34 cellular contexts compared by ENCODE assay signal in genomic region chr3:147355104-147355854, GRCh38. TPM values are rescaled to one million over a fixed set of nuclear protein-coding genes. Genes with fewer than 3 reads are reported as not detected.
DNase-seq lines count a peak whose midpoint lies in the region; ATAC-seq and TF ChIP-seq lines count a peak whose summit lies in the region.
"Had no signal": no experiment of that assay in that cellular context is flagged by ENCODE, and none has a peak within 500 bp of the region (broad histone marks: within the 10 kb centered on the region; RNA-seq: fewer than 3 reads in every experiment).

No MANE protein-coding gene starts in this region.

- H3K4me1 ChIP-seq in HUES48 (ENCODE audit: control insufficient read depth, insufficient read depth, low read length) (peaks cover 56% of the 10 kb centered on the region), mesendoderm (ENCODE audit: control insufficient read depth, low read depth, low read length) (no peaks in the 10 kb centered on the region), skeletal muscle satellite cell (ENCODE audit: control insufficient read depth, insufficient read depth, low read length) (peaks cover 3% of the 10 kb centered on the region), OCI-LY7 (ENCODE audit: insufficient read depth, low read length, poor library complexity, severe bottlenecking) (no peaks in the 10 kb centered on the region)
- H3K4me1 ChIP-seq: ascending aorta, HAP-1, left lung, transverse colon had no signal

- no peak overlapping the region for H3K27ac ChIP-seq in HUES48 (ENCODE audit: low read depth, low read length)
- H3K27ac ChIP-seq in mesendoderm (ENCODE audit: low read depth, low read length), result no peak overlapping the region
- no peak overlapping the region for H3K27ac ChIP-seq in OCI-LY7 (ENCODE audit: low read depth, low read length, poor library complexity, severe bottlenecking)
- H3K27ac ChIP-seq: ascending aorta, gastrocnemius medialis, HL-60, left lung, transverse colon, WERI-Rb-1 had no signal

- CTCF ChIA-PET in OCI-LY7 (lab: Charles Lee; ENCODE audit: unreplicated experiment), result no interaction called here

- H3K23ac ChIP-seq in mesendoderm (ENCODE audit: low read length), result no peak overlapping the region

- peaks cover 81% of the 10 kb centered on the region for H3K27me3 ChIP-seq in HUES48 (ENCODE audit: control insufficient read depth, insufficient read depth, low read length)
- H3K27me3 ChIP-seq in mesendoderm (ENCODE audit: insufficient read depth, low read length, poor library complexity), result peaks cover 58% of the 10 kb centered on the region
- peaks cover 30% of the 10 kb centered on the region for H3K27me3 ChIP-seq in skeletal muscle satellite cell (ENCODE audit: control insufficient read depth, insufficient read depth, low read length)

- H2BK120ac ChIP-seq in mesendoderm (ENCODE audit: low read depth, low read length), result no peak overlapping the region

- H3K9me3 ChIP-seq in HUES48 (ENCODE audit: control insufficient read depth, insufficient read depth, low read length) (no peaks in the 10 kb centered on the region), skeletal muscle satellite cell (replicated peaks; ENCODE audit: low read length) (no peaks in the 10 kb centered on the region), OCI-LY7 (ENCODE audit: low read length) (no peaks in the 10 kb centered on the region)
- H3K9me3 ChIP-seq: ascending aorta, gastrocnemius medialis, HAP-1, left lung, transverse colon had no signal

- no peak overlapping the region for H4K5ac ChIP-seq in mesendoderm (ENCODE audit: low read length)

- H3K56ac ChIP-seq in mesendoderm (ENCODE audit: low read length), result no peak overlapping the region

- H3K4me3 ChIP-seq in HUES48 (ENCODE audit: low read depth, low read length), result peak overlapping the region; percentile 20
- no peak overlapping the region for H3K4me3 ChIP-seq in mesendoderm (ENCODE audit: low read length)
- H3K4me3 ChIP-seq in skeletal muscle satellite cell (ENCODE audit: low read length), result no peak overlapping the region
- no peak overlapping the region for H3K4me3 ChIP-seq in OCI-LY7 (ENCODE audit: low read depth, low read length, poor library complexity, severe bottlenecking)
- H3K4me3 ChIP-seq: ascending aorta, HAP-1, left lung, transverse colon had no signal

- H3K18ac ChIP-seq in mesendoderm (ENCODE audit: low read length), result peak overlapping the region; percentile 18

- no CpG with 5 or more reads among the region's 18 CpGs for WGBS in mesendoderm (ENCODE audit: extremely low coverage, insufficient coverage, low lambda C conversion rate)

- H3K4ac ChIP-seq in mesendoderm (ENCODE audit: low read depth, low read length), result no peak overlapping the region

- TF ChIP-seq CTCF in OCI-LY7 (conservative IDR thresholded peaks at IDR 0.05; ENCODE audit: low read length), result no peak

- H3K9ac ChIP-seq in HUES48 (ENCODE audit: low read depth, low read length) (no peak overlapping the region), mesendoderm (ENCODE audit: low read length) (no peak overlapping the region), skeletal muscle satellite cell (ENCODE audit: low read depth, low read length) (no peak overlapping the region)

- H2AK5ac ChIP-seq in mesendoderm (ENCODE audit: low read length), result no peak overlapping the region

- no peaks in the 10 kb centered on the region for H3K79me1 ChIP-seq in mesendoderm (ENCODE audit: low read length)

- H3K9me2 ChIP-seq in OCI-LY7 (ENCODE audit: insufficient read depth, low read length), result no peaks in the 10 kb centered on the region

- H3K79me2 ChIP-seq in mesendoderm (ENCODE audit: control insufficient read depth, insufficient read depth, low read length) (no peaks in the 10 kb centered on the region), OCI-LY7 (ENCODE audit: insufficient read depth, low read depth, low read length) (no peaks in the 10 kb centered on the region)

- H2BK15ac ChIP-seq in mesendoderm (replicated peaks; ENCODE audit: low read depth), result no peak overlapping the region

- no peak overlapping the region for H2BK5ac ChIP-seq in mesendoderm (ENCODE audit: low read length)

- H3K4me2 ChIP-seq in mesendoderm (ENCODE audit: low read length) (no peak overlapping the region), skeletal muscle satellite cell (ENCODE audit: low read length) (peak overlapping the region; percentile 55), OCI-LY7 (ENCODE audit: low read length) (no peak overlapping the region)

- no peaks in the 10 kb centered on the region for H4K20me1 ChIP-seq in OCI-LY7 (ENCODE audit: insufficient read depth, low read length)

- ATAC-seq in HG02642 (IDR thresholded peaks at IDR 0.05; ENCODE audit: poor library complexity, unreplicated experiment), result no peak
- ATAC-seq: gastrocnemius medialis, HepG2, left lung had no signal

- DNase-seq in cerebellum (ENCODE audit: low spot score) (peak; percentile 64), mesendoderm (no peak), T1000 (lab: John Stamatoyannopoulos, UW) (no peak), DMS 273 (lab: John Stamatoyannopoulos, UW; ENCODE audit: unreplicated experiment) (no peak), OCI-LY7 (ENCODE audit: low spot score) (no peak)
- DNase-seq: activated CD4-positive, alpha-beta T cell treated with anti-CD3 and anti-CD28 coated beads, Interleukin-2, amount 50 U/mL, for 1 hour; activated gamma-delta T cell; activated naive CD8-positive, alpha-beta T cell treated with anti-CD3 and anti-CD28 coated beads for 36 hours; activated T-cell treated with anti-CD3 and anti-CD28 coated beads, Interleukin-2, amount 50 U/mL, for 1 hour; central memory CD4-positive, alpha-beta T cell; dermis blood vessel endothelial cell; DMS153; gastrocnemius medialis; hippocampal formation; Karpas-422; left lung; NCI-H1436 treated with DMSO at 0.1 percent for 48 hours; NCI-H2107; occipital lobe; stimulated activated CD4-positive, alpha-beta T cell treated with anti-CD3 and anti-CD28 coated beads, Interleukin-15, amount 100 ng/mL, for 24 hours; stimulated activated CD4-positive, alpha-beta T cell treated with anti-CD3 and anti-CD28 coated beads, Interleukin-4, amount 100 ng/mL, for 4 hours; SW 1271; transverse colon; WERI-Rb-1 had no signal

- intact Hi-C loops in OCI-LY7 (cut with micrococcal nuclease; ENCODE audit: unreplicated experiment), result no loop called here

- POLR2A ChIA-PET in OCI-LY7 (lab: Charles Lee), result interaction anchor here (0.9 kb wide), 1 partner anchor 7 kb away, joined by 3 read pairs; no protein-coding TSS in a partner anchor

- no TSS peak for BruUV-seq in OCI-LY7 (replicated peaks; lab: Mats Ljungman, UMichigan)

- H3K36me3 ChIP-seq in HUES48 (ENCODE audit: control insufficient read depth, insufficient read depth, low read length) (no peaks in the 10 kb centered on the region), mesendoderm (ENCODE audit: control insufficient read depth, insufficient read depth, low read length) (no peaks in the 10 kb centered on the region), skeletal muscle satellite cell (ENCODE audit: insufficient read depth, low read length) (no peaks in the 10 kb centered on the region), OCI-LY7 (ENCODE audit: insufficient read depth, low read length) (no peaks in the 10 kb centered on the region)
- H3K36me3 ChIP-seq: ascending aorta, gastrocnemius medialis, HAP-1, left lung, transverse colon, WERI-Rb-1 had no signal

- H2AFZ ChIP-seq in OCI-LY7 (ENCODE audit: low read length), result no peak overlapping the region

- no peak overlapping the region for H4K8ac ChIP-seq in mesendoderm (ENCODE audit: low read depth, low read length)

RNA-seq across cellular contexts. Expression of gene ZIC4, which starts 51.1 kb away (rescaled TPM):
- total RNA-seq in cerebellum (122 TPM), OCI-LY7 (2022) (not detected in 2 replicates)
- polyA plus RNA-seq in mesendoderm (2013, experiment 1 of 2), result 0.01 TPM
- 0.01 TPM for polyA plus RNA-seq in mesendoderm (2013, experiment 2 of 2)
- 0.44 TPM in 1 of 2 replicates, not detected in the other for total RNA-seq in skeletal muscle satellite cell (2012; rRNA removed)
- not detected in 2 replicates for total RNA-seq in OCI-LY7 (2014; rRNA removed; shearing (Covaris generic))
- total RNA-seq: activated naive CD8-positive, alpha-beta T cell treated with anti-CD3 and anti-CD28 coated beads for 36 hours; ascending aorta; dermis blood vessel endothelial cell; endothelial cell of umbilical vein; HepG2; left lung; mesenteric fat pad; transverse colon had no signal
- polyA plus RNA-seq: AG04450, endothelial cell of umbilical vein, HepG2 had no signal

RNA-seq across cellular contexts. Expression of gene ZIC1, which starts 53.9 kb away (rescaled TPM):
- 662 TPM for total RNA-seq in cerebellum
- 1.0 TPM for polyA plus RNA-seq in mesendoderm (2013, experiment 1 of 2)
- polyA plus RNA-seq in mesendoderm (2013, experiment 2 of 2), result 0.84 TPM
- under 0.01 and 1.1 TPM in 2 replicates for total RNA-seq in skeletal muscle satellite cell (2012; rRNA removed)
- not detected in 2 replicates for total RNA-seq in OCI-LY7 (2014; rRNA removed; shearing (Covaris generic))
- total RNA-seq in OCI-LY7 (2022), result not detected in 2 replicates
- total RNA-seq: activated naive CD8-positive, alpha-beta T cell treated with anti-CD3 and anti-CD28 coated beads for 36 hours; dermis blood vessel endothelial cell; endothelial cell of umbilical vein; HepG2; mesenteric fat pad; transverse colon had no signal
- polyA plus RNA-seq: AG04450, endothelial cell of umbilical vein, HepG2 had no signal

Comparison
In these comparisons a context has a peak if more than half of its experiments do, and no peak if none do; other contexts are left out.
1. RNA of gene ZIC4, which starts 51.1 kb away (total RNA-seq): 122 TPM in cerebellum (single experiment); not detected in OCI-LY7; every median in the first group is over 100 times any median in the second.
2. RNA of gene ZIC1, which starts 53.9 kb away (total RNA-seq): 662 TPM in cerebellum (single experiment); not detected in OCI-LY7; every median in the first group is over 100 times any median in the second.